ENCODE assay signal across 8 cellular contexts in the genomic region with DNA sequence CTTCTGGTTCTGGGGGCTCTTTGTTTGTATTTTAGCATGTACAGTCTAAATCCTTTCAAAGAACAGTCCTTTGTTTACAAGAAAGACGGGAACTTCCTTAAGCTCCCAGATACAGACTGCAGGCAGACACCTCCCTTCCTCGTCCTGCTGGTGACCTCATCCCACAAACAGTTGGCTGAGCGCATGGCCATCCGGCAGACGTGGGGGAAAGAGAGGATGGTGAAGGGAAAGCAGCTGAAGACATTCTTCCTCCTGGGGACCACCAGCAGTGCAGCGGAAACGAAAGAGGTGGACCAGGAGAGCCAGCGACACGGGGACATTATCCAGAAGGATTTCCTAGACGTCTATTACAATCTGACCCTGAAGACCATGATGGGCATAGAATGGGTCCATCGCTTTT. TPM values are rescaled to one million over a fixed set of nuclear protein-coding genes. Genes with fewer than 3 reads are reported as not detected.
DNase-seq lines count a peak whose midpoint lies in the region; ATAC-seq and TF ChIP-seq lines count a peak whose summit lies in the region.

No MANE protein-coding gene starts in this region.

- no peaks in the 10 kb centered on the region for H3K9me3 ChIP-seq in mucosa of descending colon

- H3K4me1 ChIP-seq in mucosa of descending colon (ENCODE audit: low read depth), result peaks cover 19% of the 10 kb centered on the region

- ATAC-seq in mucosa of descending colon (peak; percentile 67), GM21786 (IDR thresholded peaks at IDR 0.05; ENCODE audit: unreplicated experiment) (no peak), HG03469 (IDR thresholded peaks at IDR 0.05; ENCODE audit: unreplicated experiment) (no peak), HG03521 (IDR thresholded peaks at IDR 0.05; ENCODE audit: unreplicated experiment) (no peak)

- TF ChIP-seq CTCF in mucosa of descending colon (IDR thresholded peaks at IDR 0.05), result no peak

- H3K4me3 ChIP-seq in mucosa of descending colon, result no peak overlapping the region

- H3K36me3 ChIP-seq in mucosa of descending colon (ENCODE audit: low read depth), result no peaks in the 10 kb centered on the region

- intact Hi-C loops in mucosa of descending colon (cut with DNase I, micrococcal nuclease), result no loop called here

- DNase-seq in AG08396 (ENCODE audit: low spot score), result peak; percentile 84
- DNase-seq in LHCN-M2 (ENCODE audit: low read depth), result peak; percentile 89
- peak; percentile 6 for DNase-seq in dermis blood vessel endothelial cell
- peak in 2 of 3 donors; percentile 55 to 74 for DNase-seq in mucosa of descending colon
- no peak for DNase-seq in activated CD4-positive, alpha-beta T cell treated with anti-CD3 and anti-CD28 coated beads for 1 hour

RNA-seq across cellular contexts. Expression of gene B3GALT5, which starts 47.9 kb away (rescaled TPM):
- total RNA-seq in LHCN-M2 (2014; rRNA removed) (1.3 and 1.6 TPM in 2 replicates), dermis blood vessel endothelial cell (under 0.01 and 0.05 TPM in 2 replicates), mucosa of descending colon (100 to 1,000 TPM in 2 of 3 donors, 10 to 100 TPM in 1; 36.4 to 149 (median 130) TPM)
- polyA plus RNA-seq in LHCN-M2 (2012), result 0.22 TPM

Comparison
In these comparisons a context has a peak if more than half of its experiments do, and no peak if none do; other contexts are left out.
1. RNA of gene B3GALT5, which starts 47.9 kb away (total RNA-seq): 36.4 to 149 TPM in mucosa of descending colon; 1.3 to 1.6 TPM in LHCN-M2 and under 0.01 to 0.05 TPM in dermis blood vessel endothelial cell; every median in the first group is over 10 times any median in the second.